In genomic region chr1:93178418-93178817, GRCh38 we compare ENCODE assay signal across 8 cellular contexts. TPM values are rescaled to one million over a fixed set of nuclear protein-coding genes. Genes with fewer than 3 reads are reported as not detected.
DNase-seq lines count a peak whose midpoint lies in the region; ATAC-seq and TF ChIP-seq lines count a peak whose summit lies in the region.

No MANE protein-coding gene starts in this region.

- intact Hi-C loops in MCF 10A (cut with micrococcal nuclease), result loop anchor here (5.0 kb wide), 1 partner anchor 156 kb away; no protein-coding TSS in a partner anchor

- peaks cover 5% of the 10 kb centered on the region for H3K9me3 Mint-ChIP-seq in MCF 10A (ENCODE audit: unreplicated experiment)

- no peaks in the 10 kb centered on the region for H3K27me3 Mint-ChIP-seq in MCF 10A (ENCODE audit: insufficient read depth, unreplicated experiment)

- H3K4me3 ChIP-seq in AG09309 (ENCODE audit: control insufficient read depth, low read depth, low read length) (peak overlapping the region; percentile 96), HUES6 (ENCODE audit: low read depth, low read length) (peak overlapping the region; percentile 81), muscle layer of duodenum (ENCODE audit: low read depth in 1 of 2, low read length in 2 of 2) (peak overlapping the region; percentile 77 to 93)

- H3K36me3 ChIP-seq in HUES6 (ENCODE audit: control insufficient read depth, insufficient read depth, low read length), result no peaks in the 10 kb centered on the region; the same call in 1 of the 2 replicates
- peaks cover 5 to 6% of the 10 kb centered on the region in 2 donors for H3K36me3 ChIP-seq in muscle layer of duodenum (ENCODE audit: control insufficient read depth in 1 of 2, insufficient read depth in 2 of 2, low read length in 2 of 2)

- H3K4me1 Mint-ChIP-seq in MCF 10A (ENCODE audit: insufficient read depth, unreplicated experiment), result peaks cover 26% of the 10 kb centered on the region

- POLR2A ChIA-PET in MCF 10A (lab: Yijun Ruan, JAX), result interaction anchor here (0.7 to 2.5 kb wide), 10 partner anchors 8 to 439 kb away, joined by 3 to 27 read pairs (median 5); partner anchors contain the start of gene MTF2

- H3K27ac Mint-ChIP-seq in MCF 10A (ENCODE audit: low read depth, unreplicated experiment), result peak overlapping the region; percentile 100

- CTCF ChIA-PET in MCF 10A (lab: Yijun Ruan, JAX), result interaction anchor here (0.9 kb wide), 1 partner anchor 21 kb away, joined by 3 read pairs; no protein-coding TSS in a partner anchor

- peak overlapping the region; percentile 13 for H3K9ac ChIP-seq in HUES6 (ENCODE audit: low read length)

- BruUV-seq in MCF 10A (replicated peaks; lab: Mats Ljungman, UMichigan), result no TSS peak

- H3K9me3 ChIP-seq in HUES6 (ENCODE audit: control insufficient read depth, insufficient read depth, low read depth, low read length) (no peaks in the 10 kb centered on the region), muscle layer of duodenum (ENCODE audit: control insufficient read depth in 1 of 2, low read length in 2 of 2) (no peaks in the 10 kb centered on the region)

- H3K4me1 ChIP-seq in HUES6 (ENCODE audit: control insufficient read depth, insufficient read depth, low read length), result no peaks in the 10 kb centered on the region; the same call in 1 of the 2 replicates
- H3K4me1 ChIP-seq in muscle layer of duodenum (ENCODE audit: control insufficient read depth in 1 of 2, insufficient read depth in 2 of 2, low read length in 2 of 2), result peaks cover 11 to 26% of the 10 kb centered on the region in 2 donors

- no peak for DNase-seq in AG09309 (ENCODE audit: low read depth)
- DNase-seq in MCF 10A (ENCODE audit: unreplicated experiment), result peak; percentile 44
- no peak for DNase-seq in HuH-7 (ENCODE audit: low spot score)
- DNase-seq in SIG-M5 treated with dmso at 0.1 percent for 504 hours (lab: John Stamatoyannopoulos, UW; ENCODE audit: unreplicated experiment), result no peak
- DNase-seq in substantia nigra (lab: John Stamatoyannopoulos, UW), result no peak

- H3K4me3 Mint-ChIP-seq in MCF 10A (ENCODE audit: unreplicated experiment), result peak overlapping the region; percentile 93

- H3K36me3 Mint-ChIP-seq in MCF 10A (ENCODE audit: insufficient read depth, unreplicated experiment), result peaks cover 16% of the 10 kb centered on the region

- TF ChIP-seq CTCF in AG09309 (IDR thresholded peaks at IDR 0.05; ENCODE audit: control insufficient read depth, insufficient read depth, low read depth, low read length, missing control alignments) (no peak), MCF 10A (IDR thresholded peaks at IDR 0.05; ENCODE audit: unreplicated experiment) (no peak)

- H3K27ac ChIP-seq in HUES6 (ENCODE audit: low read depth, low read length) (no peak overlapping the region), muscle layer of duodenum (ENCODE audit: low read length) (peak overlapping the region; percentile 33), substantia nigra (ENCODE audit: low read depth, low read length, poor library complexity, severe bottlenecking) (no peak overlapping the region)

- no peak for ATAC-seq in HG03442 (IDR thresholded peaks at IDR 0.05; ENCODE audit: unreplicated experiment)

- H3K27me3 ChIP-seq in HUES6 (ENCODE audit: control insufficient read depth, insufficient read depth, low read length) (no peaks in the 10 kb centered on the region), muscle layer of duodenum (ENCODE audit: low read depth, low read length) (no peaks in the 10 kb centered on the region)

RNA-seq across cellular contexts. Expression of gene TMED5, which starts 1.8 kb away (rescaled TPM):
- 80.5 and 86.2 TPM in 2 replicates for total RNA-seq in MCF 10A (2022)

RNA-seq across cellular contexts. Expression of gene CCDC18, which starts 2.1 kb away (rescaled TPM):
- total RNA-seq in MCF 10A (2022), result 14.6 and 22.2 TPM in 2 replicates
